ENCODE assay signal across 1 cellular context in the genomic region with DNA sequence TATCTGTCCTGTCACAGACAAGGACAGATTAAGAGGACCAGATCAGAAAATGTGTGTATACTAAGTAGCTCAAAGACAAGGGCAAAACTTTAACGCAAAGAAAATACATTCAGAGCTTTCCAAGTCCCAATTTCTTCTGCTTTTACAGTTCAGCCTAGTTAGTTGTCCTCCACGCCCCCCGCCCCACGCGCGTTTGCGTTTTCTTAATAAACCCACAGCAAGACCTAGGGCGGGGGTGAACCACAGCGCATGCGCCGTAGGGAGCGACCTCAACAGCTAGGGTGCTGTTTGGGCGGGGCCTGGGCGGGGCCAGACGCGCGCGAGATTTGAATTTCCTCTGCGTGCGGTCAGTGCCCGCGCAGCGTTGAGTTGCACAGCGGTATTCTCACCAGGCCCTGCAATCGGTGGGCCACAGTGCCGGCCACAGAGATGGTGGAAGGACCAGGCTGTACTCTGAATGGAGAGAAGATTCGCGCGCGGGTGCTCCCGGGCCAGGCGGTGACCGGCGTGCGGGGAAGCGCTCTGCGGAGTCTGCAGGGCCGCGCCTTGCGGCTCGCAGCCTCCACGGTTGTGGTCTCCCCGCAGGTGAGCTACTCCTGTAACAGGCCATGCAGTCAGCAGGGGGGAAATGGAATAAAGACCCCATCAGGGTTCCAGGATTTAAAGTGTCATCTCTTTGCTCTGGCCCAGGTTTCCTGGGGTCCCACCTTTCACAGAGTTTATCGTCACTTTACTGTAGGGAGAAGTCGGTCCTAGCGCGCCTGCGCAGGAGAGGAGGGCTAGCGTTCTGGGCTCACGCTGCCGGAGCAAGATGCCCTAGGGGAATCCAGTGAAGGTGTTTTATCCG.
TF ChIP-seq lines count a peak whose summit lies in the region.

A gene with protein sequence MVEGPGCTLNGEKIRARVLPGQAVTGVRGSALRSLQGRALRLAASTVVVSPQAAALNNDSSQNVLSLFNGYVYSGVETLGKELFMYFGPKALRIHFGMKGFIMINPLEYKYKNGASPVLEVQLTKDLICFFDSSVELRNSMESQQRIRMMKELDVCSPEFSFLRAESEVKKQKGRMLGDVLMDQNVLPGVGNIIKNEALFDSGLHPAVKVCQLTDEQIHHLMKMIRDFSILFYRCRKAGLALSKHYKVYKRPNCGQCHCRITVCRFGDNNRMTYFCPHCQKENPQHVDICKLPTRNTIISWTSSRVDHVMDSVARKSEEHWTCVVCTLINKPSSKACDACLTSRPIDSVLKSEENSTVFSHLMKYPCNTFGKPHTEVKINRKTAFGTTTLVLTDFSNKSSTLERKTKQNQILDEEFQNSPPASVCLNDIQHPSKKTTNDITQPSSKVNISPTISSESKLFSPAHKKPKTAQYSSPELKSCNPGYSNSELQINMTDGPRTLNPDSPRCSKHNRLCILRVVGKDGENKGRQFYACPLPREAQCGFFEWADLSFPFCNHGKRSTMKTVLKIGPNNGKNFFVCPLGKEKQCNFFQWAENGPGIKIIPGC (plus strand): TSS at position 350 of the 847 bp plus-strand sequence. CDS start 80 bp downstream, at position 430.

TF ChIP-seq in HepG2, 621 proteins besides CTCF, POLR2A, EP300 and RAD21 (continued from another document and continues in another):
- TF ChIP-seq, protein P1, sequence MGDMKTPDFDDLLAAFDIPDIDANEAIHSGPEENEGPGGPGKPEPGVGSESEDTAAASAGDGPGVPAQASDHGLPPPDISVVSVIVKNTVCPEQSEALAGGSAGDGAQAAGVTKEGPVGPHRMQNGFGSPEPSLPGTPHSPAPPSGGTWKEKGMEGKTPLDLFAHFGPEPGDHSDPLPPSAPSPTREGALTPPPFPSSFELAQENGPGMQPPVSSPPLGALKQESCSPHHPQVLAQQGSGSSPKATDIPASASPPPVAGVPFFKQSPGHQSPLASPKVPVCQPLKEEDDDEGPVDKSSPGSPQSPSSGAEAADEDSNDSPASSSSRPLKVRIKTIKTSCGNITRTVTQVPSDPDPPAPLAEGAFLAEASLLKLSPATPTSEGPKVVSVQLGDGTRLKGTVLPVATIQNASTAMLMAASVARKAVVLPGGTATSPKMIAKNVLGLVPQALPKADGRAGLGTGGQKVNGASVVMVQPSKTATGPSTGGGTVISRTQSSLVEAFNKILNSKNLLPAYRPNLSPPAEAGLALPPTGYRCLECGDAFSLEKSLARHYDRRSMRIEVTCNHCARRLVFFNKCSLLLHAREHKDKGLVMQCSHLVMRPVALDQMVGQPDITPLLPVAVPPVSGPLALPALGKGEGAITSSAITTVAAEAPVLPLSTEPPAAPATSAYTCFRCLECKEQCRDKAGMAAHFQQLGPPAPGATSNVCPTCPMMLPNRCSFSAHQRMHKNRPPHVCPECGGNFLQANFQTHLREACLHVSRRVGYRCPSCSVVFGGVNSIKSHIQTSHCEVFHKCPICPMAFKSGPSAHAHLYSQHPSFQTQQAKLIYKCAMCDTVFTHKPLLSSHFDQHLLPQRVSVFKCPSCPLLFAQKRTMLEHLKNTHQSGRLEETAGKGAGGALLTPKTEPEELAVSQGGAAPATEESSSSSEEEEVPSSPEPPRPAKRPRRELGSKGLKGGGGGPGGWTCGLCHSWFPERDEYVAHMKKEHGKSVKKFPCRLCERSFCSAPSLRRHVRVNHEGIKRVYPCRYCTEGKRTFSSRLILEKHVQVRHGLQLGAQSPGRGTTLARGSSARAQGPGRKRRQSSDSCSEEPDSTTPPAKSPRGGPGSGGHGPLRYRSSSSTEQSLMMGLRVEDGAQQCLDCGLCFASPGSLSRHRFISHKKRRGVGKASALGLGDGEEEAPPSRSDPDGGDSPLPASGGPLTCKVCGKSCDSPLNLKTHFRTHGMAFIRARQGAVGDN (CRISPR knock-in tag; IDR thresholded peaks at IDR 0.05) = peak; percentile 88
- TF ChIP-seq ZNF709 (CRISPR knock-in tag; IDR thresholded peaks at IDR 0.05) = no peak
- no peak for TF ChIP-seq HOXA7 (CRISPR knock-in tag; IDR thresholded peaks at IDR 0.05)
- TF ChIP-seq, protein P2, sequence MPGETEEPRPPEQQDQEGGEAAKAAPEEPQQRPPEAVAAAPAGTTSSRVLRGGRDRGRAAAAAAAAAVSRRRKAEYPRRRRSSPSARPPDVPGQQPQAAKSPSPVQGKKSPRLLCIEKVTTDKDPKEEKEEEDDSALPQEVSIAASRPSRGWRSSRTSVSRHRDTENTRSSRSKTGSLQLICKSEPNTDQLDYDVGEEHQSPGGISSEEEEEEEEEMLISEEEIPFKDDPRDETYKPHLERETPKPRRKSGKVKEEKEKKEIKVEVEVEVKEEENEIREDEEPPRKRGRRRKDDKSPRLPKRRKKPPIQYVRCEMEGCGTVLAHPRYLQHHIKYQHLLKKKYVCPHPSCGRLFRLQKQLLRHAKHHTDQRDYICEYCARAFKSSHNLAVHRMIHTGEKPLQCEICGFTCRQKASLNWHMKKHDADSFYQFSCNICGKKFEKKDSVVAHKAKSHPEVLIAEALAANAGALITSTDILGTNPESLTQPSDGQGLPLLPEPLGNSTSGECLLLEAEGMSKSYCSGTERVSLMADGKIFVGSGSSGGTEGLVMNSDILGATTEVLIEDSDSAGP (CRISPR knock-in tag; IDR thresholded peaks at IDR 0.05; ENCODE audit: borderline replicate concordance) = peak; percentile 61; the same call in 1 of the 2 replicates
- TF ChIP-seq, protein P3, sequence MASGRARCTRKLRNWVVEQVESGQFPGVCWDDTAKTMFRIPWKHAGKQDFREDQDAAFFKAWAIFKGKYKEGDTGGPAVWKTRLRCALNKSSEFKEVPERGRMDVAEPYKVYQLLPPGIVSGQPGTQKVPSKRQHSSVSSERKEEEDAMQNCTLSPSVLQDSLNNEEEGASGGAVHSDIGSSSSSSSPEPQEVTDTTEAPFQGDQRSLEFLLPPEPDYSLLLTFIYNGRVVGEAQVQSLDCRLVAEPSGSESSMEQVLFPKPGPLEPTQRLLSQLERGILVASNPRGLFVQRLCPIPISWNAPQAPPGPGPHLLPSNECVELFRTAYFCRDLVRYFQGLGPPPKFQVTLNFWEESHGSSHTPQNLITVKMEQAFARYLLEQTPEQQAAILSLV (CRISPR knock-in tag; IDR thresholded peaks at IDR 0.05; ENCODE audit: borderline replicate concordance) = peak; percentile 84; the same call in 1 of the 2 replicates
- TF ChIP-seq ZNF546 (CRISPR knock-in tag; conservative IDR thresholded peaks at IDR 0.05) = 0 out of 2 replicates have a peak, but pooled peaks have one; percentile 42
- TF ChIP-seq YEATS2 (CRISPR knock-in tag; IDR thresholded peaks at IDR 0.05; ENCODE audit: borderline replicate concordance) = 0 out of 2 replicates have a peak, but pooled peaks have one; percentile 63
- peak; percentile 67; the same call in 1 of the 2 replicates for TF ChIP-seq SP4 (CRISPR knock-in tag; IDR thresholded peaks at IDR 0.05)
- TF ChIP-seq PHF8 (CRISPR knock-in tag; IDR thresholded peaks at IDR 0.05) = peak; percentile 95
- 0 out of 2 replicates have a peak, but pooled peaks have one; percentile 24 for TF ChIP-seq GPN1 (CRISPR knock-in tag; IDR thresholded peaks at IDR 0.05; ENCODE audit: borderline replicate concordance)
- TF ChIP-seq KLF15 (CRISPR knock-in tag; IDR thresholded peaks at IDR 0.05; ENCODE audit: borderline replicate concordance) = no peak
- peak; percentile 85 for TF ChIP-seq POGZ (CRISPR knock-in tag; IDR thresholded peaks at IDR 0.05)
- TF ChIP-seq NONO (IDR thresholded peaks at IDR 0.05) = no peak
- TF ChIP-seq NONO (CRISPR knock-in tag; conservative IDR thresholded peaks at IDR 0.05) = peak; percentile 68; the same call in 1 of the 2 replicates
- peak; percentile 83 for TF ChIP-seq GATAD2A (CRISPR knock-in tag; IDR thresholded peaks at IDR 0.05)
- TF ChIP-seq, protein P4, sequence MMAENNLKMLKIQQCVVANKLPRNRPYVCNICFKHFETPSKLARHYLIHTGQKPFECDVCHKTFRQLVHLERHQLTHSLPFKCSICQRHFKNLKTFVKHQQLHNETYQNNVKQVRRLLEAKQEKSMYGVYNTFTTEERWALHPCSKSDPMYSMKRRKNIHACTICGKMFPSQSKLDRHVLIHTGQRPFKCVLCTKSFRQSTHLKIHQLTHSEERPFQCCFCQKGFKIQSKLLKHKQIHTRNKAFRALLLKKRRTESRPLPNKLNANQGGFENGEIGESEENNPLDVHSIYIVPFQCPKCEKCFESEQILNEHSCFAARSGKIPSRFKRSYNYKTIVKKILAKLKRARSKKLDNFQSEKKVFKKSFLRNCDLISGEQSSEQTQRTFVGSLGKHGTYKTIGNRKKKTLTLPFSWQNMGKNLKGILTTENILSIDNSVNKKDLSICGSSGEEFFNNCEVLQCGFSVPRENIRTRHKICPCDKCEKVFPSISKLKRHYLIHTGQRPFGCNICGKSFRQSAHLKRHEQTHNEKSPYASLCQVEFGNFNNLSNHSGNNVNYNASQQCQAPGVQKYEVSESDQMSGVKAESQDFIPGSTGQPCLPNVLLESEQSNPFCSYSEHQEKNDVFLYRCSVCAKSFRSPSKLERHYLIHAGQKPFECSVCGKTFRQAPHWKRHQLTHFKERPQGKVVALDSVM (CRISPR knock-in tag; IDR thresholded peaks at IDR 0.05) = peak; percentile 63; the same call in 1 of the 2 replicates
- TF ChIP-seq MXD4 (CRISPR knock-in tag; IDR thresholded peaks at IDR 0.05) = peak; percentile 94
- TF ChIP-seq AGO1 (IDR thresholded peaks at IDR 0.05; ENCODE audit: low read depth, low read length, poor library complexity, severe bottlenecking) = no peak
- TF ChIP-seq, protein P5, sequence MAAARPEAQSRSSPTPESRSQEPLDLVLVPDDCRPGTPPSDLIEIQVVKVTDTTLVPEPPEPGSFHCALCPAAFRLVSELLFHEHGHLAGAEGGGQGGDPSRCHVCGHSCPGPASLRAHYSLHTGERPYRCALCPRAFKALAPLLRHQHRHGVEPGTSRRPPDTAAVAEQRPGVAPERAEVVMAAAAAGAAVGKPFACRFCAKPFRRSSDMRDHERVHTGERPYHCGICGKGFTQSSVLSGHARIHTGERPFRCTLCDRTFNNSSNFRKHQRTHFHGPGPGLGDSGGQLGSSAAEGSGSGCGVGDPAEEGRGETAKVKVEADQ (CRISPR knock-in tag; IDR thresholded peaks at IDR 0.05; ENCODE audit: borderline replicate concordance) = 0 out of 2 replicates have a peak, but pooled peaks have one; percentile 54
- TF ChIP-seq SNRNP70 (IDR thresholded peaks at IDR 0.05; ENCODE audit: low read depth, low read length) = no peak
- peak; percentile 78 for TF ChIP-seq ARNT2 (CRISPR knock-in tag; IDR thresholded peaks at IDR 0.05; ENCODE audit: low read depth)
- TF ChIP-seq DMAP1 (CRISPR knock-in tag; IDR thresholded peaks at IDR 0.05) = peak; percentile 82; the same call in 1 of the 2 replicates
- no peak for TF ChIP-seq ZNF101 (CRISPR knock-in tag; IDR thresholded peaks at IDR 0.05; ENCODE audit: borderline replicate concordance, low read depth)
- TF ChIP-seq KDM5A (IDR thresholded peaks at IDR 0.05; ENCODE audit: borderline replicate concordance, low read length) = peak; percentile 94
- no peak for TF ChIP-seq CEBPG (CRISPR knock-in tag; IDR thresholded peaks at IDR 0.05)
- peak; percentile 88 for TF ChIP-seq ZNF501 (CRISPR knock-in tag; IDR thresholded peaks at IDR 0.05)
- TF ChIP-seq ZNF589 (CRISPR knock-in tag; conservative IDR thresholded peaks at IDR 0.05) = peak; percentile 43; the same call in 1 of the 2 replicates
- TF ChIP-seq ZNF816 (CRISPR knock-in tag; IDR thresholded peaks at IDR 0.05; ENCODE audit: borderline replicate concordance) = peak; percentile 68; the same call in 1 of the 2 replicates
- TF ChIP-seq KDM4B (CRISPR knock-in tag; IDR thresholded peaks at IDR 0.05) = 0 out of 2 replicates have a peak, but pooled peaks have one; percentile 25
- peak; percentile 44; the same call in 1 of the 2 replicates for TF ChIP-seq MYC (CRISPR knock-in tag; IDR thresholded peaks at IDR 0.05; ENCODE audit: borderline replicate concordance)
- TF ChIP-seq ZFY (CRISPR knock-in tag; IDR thresholded peaks at IDR 0.05) = peak; percentile 96
- TF ChIP-seq FOXK2 (IDR thresholded peaks at IDR 0.05) = no peak
- TF ChIP-seq, protein P6, sequence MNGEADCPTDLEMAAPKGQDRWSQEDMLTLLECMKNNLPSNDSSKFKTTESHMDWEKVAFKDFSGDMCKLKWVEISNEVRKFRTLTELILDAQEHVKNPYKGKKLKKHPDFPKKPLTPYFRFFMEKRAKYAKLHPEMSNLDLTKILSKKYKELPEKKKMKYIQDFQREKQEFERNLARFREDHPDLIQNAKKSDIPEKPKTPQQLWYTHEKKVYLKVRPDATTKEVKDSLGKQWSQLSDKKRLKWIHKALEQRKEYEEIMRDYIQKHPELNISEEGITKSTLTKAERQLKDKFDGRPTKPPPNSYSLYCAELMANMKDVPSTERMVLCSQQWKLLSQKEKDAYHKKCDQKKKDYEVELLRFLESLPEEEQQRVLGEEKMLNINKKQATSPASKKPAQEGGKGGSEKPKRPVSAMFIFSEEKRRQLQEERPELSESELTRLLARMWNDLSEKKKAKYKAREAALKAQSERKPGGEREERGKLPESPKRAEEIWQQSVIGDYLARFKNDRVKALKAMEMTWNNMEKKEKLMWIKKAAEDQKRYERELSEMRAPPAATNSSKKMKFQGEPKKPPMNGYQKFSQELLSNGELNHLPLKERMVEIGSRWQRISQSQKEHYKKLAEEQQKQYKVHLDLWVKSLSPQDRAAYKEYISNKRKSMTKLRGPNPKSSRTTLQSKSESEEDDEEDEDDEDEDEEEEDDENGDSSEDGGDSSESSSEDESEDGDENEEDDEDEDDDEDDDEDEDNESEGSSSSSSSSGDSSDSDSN (CRISPR knock-in tag; IDR thresholded peaks at IDR 0.05) = 0 out of 2 replicates have a peak, but pooled peaks have one; percentile 45
- peak; percentile 46; the same call in 1 of the 2 replicates for TF ChIP-seq ZNF670 (CRISPR knock-in tag; IDR thresholded peaks at IDR 0.05; ENCODE audit: borderline replicate concordance)
- TF ChIP-seq ZBTB20 (CRISPR knock-in tag; IDR thresholded peaks at IDR 0.05; ENCODE audit: borderline replicate concordance, low read depth) = no peak
- TF ChIP-seq ZNF879 (CRISPR knock-in tag; IDR thresholded peaks at IDR 0.05) = no peak
